12 cellular contexts compared by ENCODE assay signal in the genomic region with DNA sequence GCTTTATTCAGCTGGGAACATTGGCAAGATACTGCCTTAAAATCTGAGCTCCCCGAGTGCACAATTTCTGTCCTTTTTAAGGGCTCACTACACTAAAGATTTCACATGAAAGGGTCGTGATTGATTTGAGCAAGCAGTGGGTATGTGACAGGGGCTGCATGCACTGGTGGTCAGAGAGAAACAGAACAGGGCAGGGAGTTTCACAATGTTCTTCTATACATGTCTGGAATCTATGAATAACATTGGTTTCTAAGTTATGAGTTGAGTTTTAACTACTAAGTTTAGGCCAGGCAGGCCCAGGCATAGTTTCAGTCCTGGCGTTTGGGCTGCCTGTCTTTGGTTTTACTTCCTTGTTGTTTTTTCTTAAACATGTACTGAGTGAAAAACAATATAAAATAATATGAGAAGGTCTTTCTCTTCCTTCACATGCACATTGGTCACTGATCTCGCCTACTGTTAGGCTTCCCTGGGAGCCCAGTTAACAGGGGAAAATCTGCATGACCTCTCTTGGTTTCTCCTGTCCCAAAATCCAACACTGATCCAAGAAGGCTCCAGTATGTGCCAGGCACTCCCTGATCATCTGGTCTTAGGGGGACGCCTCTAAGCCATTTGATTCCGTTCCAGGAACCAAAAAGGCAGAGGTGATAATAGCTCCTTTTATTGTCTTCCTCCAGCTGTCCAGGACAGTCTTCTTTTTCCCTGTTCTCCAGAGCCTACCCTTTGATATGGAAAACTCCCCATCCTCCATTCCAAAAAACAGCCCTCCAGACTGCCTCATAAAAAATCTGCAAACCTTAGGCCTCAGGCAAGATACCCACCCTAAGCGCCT. TPM values are rescaled to one million over a fixed set of nuclear protein-coding genes. Genes with fewer than 3 reads are reported as not detected.
A peak's percentile ranks its signal among the peaks of the same experiment; 100 is the strongest.
DNase-seq lines count a peak whose midpoint lies in the region; ATAC-seq and TF ChIP-seq lines count a peak whose summit lies in the region.
"Had no signal": no experiment of that assay in that cellular context is flagged by ENCODE, and none has a peak within 500 bp of the region (broad histone marks: within the 10 kb centered on the region; RNA-seq: fewer than 3 reads in every experiment).

A gene (minus strand): TSS at position 51 of the 829 bp plus-strand sequence. CDS start 7,838 bp downstream, outside the sequence.

- H3K4me1 ChIP-seq in prostate gland (replicated peaks) = no peaks in the 10 kb centered on the region
- H3K4me1 ChIP-seq: right atrium auricular region had no signal

- ATAC-seq in GM18909 (IDR thresholded peaks at IDR 0.05; ENCODE audit: poor library complexity, unreplicated experiment) (peak; percentile 96), HG02642 (IDR thresholded peaks at IDR 0.05; ENCODE audit: poor library complexity, unreplicated experiment) (peak; percentile 95), HG03457 (IDR thresholded peaks at IDR 0.05; ENCODE audit: unreplicated experiment) (peak; percentile 82)

- H3K36me3 ChIP-seq in prostate gland = no peaks in the 10 kb centered on the region
- H3K36me3 ChIP-seq: right atrium auricular region had no signal

- no peaks in the 10 kb centered on the region for H3K9me3 ChIP-seq in prostate gland
- H3K9me3 ChIP-seq: right atrium auricular region had no signal

- WGBS in prostate gland = 57% methylated on average over 7 of the region's 7 CpGs

- H3K27ac ChIP-seq in prostate gland = no peak within 1 kb of the TSS
- H3K27ac ChIP-seq: right atrium auricular region had no signal

- no peak within 1 kb of the TSS for H3K4me3 ChIP-seq in prostate gland
- H3K4me3 ChIP-seq: right atrium auricular region had no signal

- DNase-seq in pons (ENCODE audit: low spot score) (peak; percentile 25), NCI-H2227 (lab: John Stamatoyannopoulos, UW; ENCODE audit: unreplicated experiment) (no peak), NCI-H82 (lab: John Stamatoyannopoulos, UW) (no peak), prostate gland (ENCODE audit: low spot score) (no peak)
- DNase-seq in stimulated activated CD4-positive, alpha-beta T cell treated with anti-CD3 and anti-CD28 coated beads, Interleukin-4, amount 100 ng/mL, for 1 hour = no peak
- DNase-seq: activated CD4-positive, alpha-beta T cell treated with anti-CD3 and anti-CD28 coated beads, Interleukin-2, amount 50 U/mL, for 1 hour; head of caudate nucleus; NCI-H187 treated with DMSO at 0.1 percent for 48 hours had no signal

- H3K27me3 ChIP-seq in prostate gland (replicated peaks; ENCODE audit: insufficient read depth) = no peaks in the 10 kb centered on the region
- H3K27me3 ChIP-seq: right atrium auricular region had no signal

- intact Hi-C loops in prostate gland (cut with DNase I) = no loop called here

- no peak for TF ChIP-seq CTCF in prostate gland (IDR thresholded peaks at IDR 0.05)

- no peak for TF ChIP-seq POLR2A in prostate gland (IDR thresholded peaks at IDR 0.05)

RNA-seq across cellular contexts. Expression of the gene that starts here (rescaled TPM):
- total RNA-seq in prostate gland = under 1 TPM in 1 of 2 donors, not detected in 1; 0.23 TPM
- total RNA-seq: right atrium auricular region had no signal
